In genomic region chr1:57327331-57327730, GRCh38 we compare ENCODE assay signal across 13 cellular contexts.
DNase-seq lines count a peak whose midpoint lies in the region; ATAC-seq lines count a peak whose summit lies in the region.
"Had no signal": no experiment of that assay in that cellular context is flagged by ENCODE, and none has a peak within 500 bp of the region (broad histone marks: within the 10 kb centered on the region; RNA-seq: fewer than 3 reads in every experiment).

No MANE protein-coding gene starts in this region.

- H3K36me3 Mint-ChIP-seq in activated CD4-positive, alpha-beta T cell treated with anti-CD3 and anti-CD28 coated beads for 36 hours (ENCODE audit: low read depth): no peaks in the 10 kb centered on the region

- intact Hi-C loops in activated CD4-positive, alpha-beta T cell treated with anti-CD3 and anti-CD28 coated beads for 36 hours (cut with DNase I, micrococcal nuclease): no loop called here

- no peak for ATAC-seq in activated CD4-positive, alpha-beta T cell treated with anti-CD3 and anti-CD28 coated beads for 36 hours
- ATAC-seq: A549 had no signal

- POLR2A ChIA-PET in activated CD4-positive, alpha-beta T cell treated with anti-CD3 and anti-CD28 coated beads for 36 hours (lab: Charles Lee): no interaction called here

- DNase-seq in DMS 273 (lab: John Stamatoyannopoulos, UW; ENCODE audit: unreplicated experiment) (peak; percentile 69), DMS 273 treated with DMSO at 0.1 percent for 48 hours (lab: John Stamatoyannopoulos, UW) (no peak), NCI-H1694 treated with DMSO at 0.1 percent for 48 hours (lab: John Stamatoyannopoulos, UW) (peak; percentile 62), cerebellar cortex (ENCODE audit: low spot score) (peak; percentile 98), pons (ENCODE audit: low spot score) (peak; percentile 6), HUDEP-2 (lab: John Stamatoyannopoulos, UW; ENCODE audit: unreplicated experiment in 76 of 76) (no peak)
- no peak for DNase-seq in activated CD4-positive, alpha-beta T cell treated with anti-CD3 and anti-CD28 coated beads for 36 hours
- DNase-seq: AML-193; Calu3; CD4-positive, alpha-beta T cell; GDM1; GM23248 had no signal

- CTCF ChIA-PET in activated CD4-positive, alpha-beta T cell treated with anti-CD3 and anti-CD28 coated beads for 36 hours (lab: Charles Lee): no interaction called here

- no peak overlapping the region for H3K4me3 Mint-ChIP-seq in activated CD4-positive, alpha-beta T cell treated with anti-CD3 and anti-CD28 coated beads for 36 hours
- H3K4me3 Mint-ChIP-seq: CD4-positive, alpha-beta T cell had no signal

- no peaks in the 10 kb centered on the region for H3K27me3 Mint-ChIP-seq in activated CD4-positive, alpha-beta T cell treated with anti-CD3 and anti-CD28 coated beads for 36 hours

- no peaks in the 10 kb centered on the region for H3K4me1 Mint-ChIP-seq in activated CD4-positive, alpha-beta T cell treated with anti-CD3 and anti-CD28 coated beads for 36 hours

- peaks cover 5% of the 10 kb centered on the region for H3K9me3 Mint-ChIP-seq in activated CD4-positive, alpha-beta T cell treated with anti-CD3 and anti-CD28 coated beads for 36 hours (ENCODE audit: low read depth)

- H3K27ac Mint-ChIP-seq in activated CD4-positive, alpha-beta T cell treated with anti-CD3 and anti-CD28 coated beads for 36 hours: no peak overlapping the region
- H3K27ac Mint-ChIP-seq: CD4-positive, alpha-beta T cell had no signal

Comparison
In these comparisons a context has a peak if more than half of its experiments do, and no peak if none do; other contexts are left out.
1. DNase-seq: peak in DMS 273 (single experiment), NCI-H1694 treated with DMSO at 0.1 percent for 48 hours (single experiment), cerebellar cortex (single experiment) and pons (single experiment); none in DMS 273 treated with DMSO at 0.1 percent for 48 hours (single experiment), HUDEP-2 (0 of 76) and activated CD4-positive, alpha-beta T cell treated with anti-CD3 and anti-CD28 coated beads for 36 hours (single experiment).